1 cellular context compared by ENCODE assay signal in the genomic region with DNA sequence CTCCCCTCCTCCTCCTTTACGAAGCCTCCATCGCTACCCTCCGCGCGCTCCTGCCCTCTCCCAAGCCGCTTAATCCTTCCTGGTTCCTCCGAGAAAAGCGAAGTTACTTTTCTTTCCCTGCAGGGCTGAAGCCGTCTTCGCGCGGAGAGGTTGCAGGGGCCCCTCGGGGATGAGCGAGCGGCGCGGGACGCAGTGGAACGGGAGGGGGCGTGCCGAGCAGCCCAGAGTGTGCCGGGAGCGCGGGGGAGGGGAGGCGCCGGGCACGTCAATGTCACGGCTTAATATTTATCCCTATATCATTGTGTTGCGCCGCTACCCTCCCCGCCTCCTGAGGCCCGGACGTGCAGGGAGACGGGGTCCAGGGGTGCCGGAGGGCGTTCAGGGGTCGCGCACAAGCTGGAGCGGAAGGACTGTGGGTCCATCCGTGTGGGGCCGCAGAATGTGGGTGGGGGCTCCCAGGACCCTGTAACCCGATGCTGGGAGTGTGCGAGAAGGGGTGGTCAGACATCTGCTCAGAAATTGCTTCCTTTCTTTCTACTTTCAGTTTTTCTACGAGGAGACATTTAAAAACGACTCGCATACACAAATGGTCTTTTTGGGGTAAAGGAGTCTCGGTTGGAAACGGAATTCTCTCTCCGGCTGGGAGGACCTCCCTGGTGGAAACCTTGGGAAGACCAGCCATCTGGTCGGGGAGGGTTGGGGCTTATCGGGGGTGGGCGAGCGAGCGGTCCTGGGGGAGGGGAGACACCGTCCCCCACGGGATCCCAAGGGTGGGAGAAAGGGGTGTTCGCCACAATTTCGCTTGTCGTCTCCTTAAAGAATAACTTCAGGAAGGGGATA.
TF ChIP-seq lines count a peak whose summit lies in the region.

No MANE protein-coding gene starts in this region.

TF ChIP-seq in liver, 16 proteins besides CTCF, POLR2A, EP300 and RAD21 (continued from another document):
- peak; percentile 28 for TF ChIP-seq SP1 (IDR thresholded peaks at IDR 0.05)
- no peak for TF ChIP-seq JUND (IDR thresholded peaks at IDR 0.05)
TF ChIP-seq in liver: peak in this region for 3.
